ENCODE assay signal across 18 cellular contexts in the genomic region with DNA sequence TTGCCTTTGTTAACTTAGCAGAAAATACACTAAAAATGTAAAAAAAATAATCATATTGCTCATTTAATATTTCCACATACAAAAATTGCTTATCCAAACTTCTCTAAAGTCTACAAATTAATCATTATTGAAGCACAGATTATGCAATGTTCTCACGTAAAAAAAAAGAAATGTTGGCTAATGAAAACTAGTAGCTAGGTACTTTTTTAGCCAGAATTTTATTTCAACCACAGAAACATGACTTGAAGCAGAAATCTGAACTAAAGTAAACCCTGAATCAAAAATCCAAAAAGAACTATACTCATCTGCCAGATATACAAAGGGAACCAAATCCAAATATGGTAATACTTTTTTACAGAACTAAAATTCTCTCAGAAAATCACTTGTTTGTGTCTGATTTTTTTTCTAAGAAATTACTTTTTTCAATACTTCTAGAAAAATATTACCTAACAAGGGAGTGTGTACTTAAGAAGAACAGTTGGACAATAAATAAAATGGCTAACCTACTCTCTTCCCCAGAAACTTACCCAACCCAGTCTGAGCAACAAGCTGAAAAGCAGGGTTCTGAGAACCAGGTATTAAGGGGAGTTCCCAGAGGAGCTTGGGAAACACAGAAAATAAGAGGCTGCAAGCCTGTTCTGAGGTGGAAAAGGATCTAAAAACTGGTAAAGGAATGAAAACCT.
DNase-seq lines count a peak whose midpoint lies in the region; ATAC-seq, FAIRE-seq and TF ChIP-seq lines count a peak whose summit lies in the region.
"Had no signal": no experiment of that assay in that cellular context is flagged by ENCODE, and none has a peak within 500 bp of the region (broad histone marks: within the 10 kb centered on the region; RNA-seq: fewer than 3 reads in every experiment).

No MANE protein-coding gene starts in this region.

- peaks cover 2 to 29% (median 22%) of the 10 kb centered on the region in 4 donors for H3K4me1 ChIP-seq in liver (ENCODE audit: control insufficient read depth in 4 of 4, insufficient read depth in 4 of 4, low read length in 3 of 4)
- no peaks in the 10 kb centered on the region for H3K4me1 ChIP-seq in HepG2 (ENCODE audit: insufficient read depth, low read length)
- H3K4me1 ChIP-seq in aorta (ENCODE audit: control insufficient read depth in 1 of 2, insufficient read depth in 2 of 2, low read length in 2 of 2): no peaks in the 10 kb centered on the region

- H4K20me1 ChIP-seq in HepG2 (ENCODE audit: insufficient read depth, low read length): no peaks in the 10 kb centered on the region

- H3K27me3 ChIP-seq in liver (ENCODE audit: control insufficient read depth in 4 of 4, insufficient read depth in 4 of 4, low read length in 3 of 4) (no peaks in the 10 kb centered on the region), HepG2 (ENCODE audit: control insufficient read depth in 1 of 2, insufficient read depth in 2 of 2, low read length in 2 of 2) (no peaks in the 10 kb centered on the region), aorta (ENCODE audit: control insufficient read depth in 1 of 2, insufficient read depth in 2 of 2, low read length in 1 of 2) (no peaks in the 10 kb centered on the region)

- no TSS peak for BruUV-seq in HepG2 (replicated peaks; lab: Mats Ljungman, UMichigan)

- H3K9me3 ChIP-seq in liver (ENCODE audit: control insufficient read depth in 4 of 4, low read length in 3 of 4) (no peaks in the 10 kb centered on the region), HepG2 (ENCODE audit: low read length) (no peaks in the 10 kb centered on the region), aorta (ENCODE audit: control insufficient read depth, low read length) (peaks cover 2% of the 10 kb centered on the region)
- H3K9me3 ChIP-seq: mucosa of descending colon had no signal

- POLR2A ChIA-PET in HepG2 (lab: Yijun Ruan, JAX): no interaction called here

- whole genome bisulfite sequencing in liver: 24% methylated on average over 1 of the region's 1 CpG
- 2% methylated on average over 1 of the region's 1 CpG for WGBS in HepG2 (ENCODE audit: low lambda C conversion rate)
- WGBS in aorta, 2 donors: 0 to 3% methylated on average over 1 of the region's 1 CpG

- H3K4me3 ChIP-seq in liver (ENCODE audit: low read depth in 1 of 3, low read length in 3 of 3) (peak overlapping the region in 2 of 3 donors; percentile 4 to 57), HepG2 (replicated peaks in 1 of 3; ENCODE audit: insufficient read depth in 1 of 3, low read depth in 2 of 3, low read length in 3 of 3) (no peak overlapping the region), epithelial cell of esophagus (ENCODE audit: low read length) (no peak overlapping the region), aorta (ENCODE audit: low read length in 2 of 2) (no peak overlapping the region)
- H3K4me3 ChIP-seq: mucosa of descending colon had no signal

- FAIRE-seq in HepG2 (lab: Jason Lieb, UNC): no peak

- CTCF ChIA-PET in HepG2 (lab: Yijun Ruan, JAX; ENCODE audit: low intra/inter-chr PET ratio, low total read pairs): no interaction called here

- no peak overlapping the region for H2AFZ ChIP-seq in HepG2 (ENCODE audit: low read length)

- H3K36me3 ChIP-seq in liver (ENCODE audit: control insufficient read depth in 4 of 4, insufficient read depth in 3 of 4, low read depth in 1 of 4, low read length in 3 of 4) (no peaks in the 10 kb centered on the region), HepG2 (replicated peaks in 1 of 2; ENCODE audit: control insufficient read depth in 1 of 2, insufficient read depth in 2 of 2, low read length in 2 of 2) (no peaks in the 10 kb centered on the region), aorta (ENCODE audit: control insufficient read depth in 1 of 2, insufficient read depth in 2 of 2, low read length in 1 of 2) (no peaks in the 10 kb centered on the region)

- TF ChIP-seq POLR2A in HepG2 (IDR thresholded peaks at IDR 0.05; ENCODE audit: insufficient read depth in 1 of 2, low read depth in 2 of 2, low read length in 2 of 2) (no peak), GM18505 (IDR thresholded peaks at IDR 0.05; ENCODE audit: borderline replicate concordance, extremely low read depth, insufficient read depth, insufficient read length) (no peak)

- no peak for TF ChIP-seq CTCF in liver (IDR thresholded peaks at IDR 0.05; ENCODE audit: low read depth, low read length, missing input control)
- TF ChIP-seq CTCF in HepG2 (CRISPR knock-in tag; IDR thresholded peaks at IDR 0.05): no peak
- TF ChIP-seq CTCF in epithelial cell of esophagus (IDR thresholded peaks at IDR 0.05; ENCODE audit: insufficient read depth, low read depth, low read length, missing control alignments): no peak
- no peak for TF ChIP-seq CTCF in omental fat pad (IDR thresholded peaks at IDR 0.05)

- in situ Hi-C loops in HepG2 (cut with HindIII; ENCODE audit: extremely low pct_ligation_motif_present, low pct_unique_long_range_greater_than_20kb): no loop called here

- H3K27ac ChIP-seq in liver (ENCODE audit: low read depth in 1 of 2, low read length in 2 of 2) (peak overlapping the region; percentile 69 to 82), HepG2 (ENCODE audit: extremely low read length, insufficient read depth, low read length) (no peak overlapping the region), aorta (ENCODE audit: low read depth in 1 of 2, low read length in 2 of 2) (peak overlapping the region in 1 of 2 donors; percentile 82)

- ATAC-seq in HepG2 (no peak), omental fat pad (ENCODE audit: low FRiP score) (peak; percentile 87), aorta (ENCODE audit: low FRiP score) (peak; percentile 79), GM18867 (IDR thresholded peaks at IDR 0.05; ENCODE audit: unreplicated experiment) (no peak), GM18505 (IDR thresholded peaks at IDR 0.05; ENCODE audit: unreplicated experiment) (no peak)
- ATAC-seq: left colon, mucosa of descending colon had no signal

- TF ChIP-seq RAD21 in liver (IDR thresholded peaks at IDR 0.05) (no peak), HepG2 (CRISPR knock-in tag; IDR thresholded peaks at IDR 0.05) (no peak)

- intact Hi-C loops in HepG2 (cut with micrococcal nuclease; ENCODE audit: unreplicated experiment): no loop called here
- intact Hi-C loops in aorta (cut with DNase I): loop anchor here (5.0 to 10.0 kb wide), 3 partner anchors 35 to 198 kb away; a partner anchor contains a TSS

- H3K9ac ChIP-seq in liver (ENCODE audit: low read depth in 1 of 2, low read length in 2 of 2) (peak overlapping the region in 1 of 2 donors; percentile 63), HepG2 (ENCODE audit: insufficient read depth, low read depth, low read length) (no peak overlapping the region)

- H3K4me2 ChIP-seq in HepG2 (ENCODE audit: low read depth, low read length): no peak overlapping the region

- no peaks in the 10 kb centered on the region for H3K79me2 ChIP-seq in HepG2 (ENCODE audit: insufficient read depth, low read length)

- DNase-seq in HepG2 (ENCODE audit: low spot score) (no peak), epithelial cell of esophagus (ENCODE audit: low read depth) (peak; percentile 35), omental fat pad (ENCODE audit: low spot score) (no peak), aorta (no peak)
- DNase-seq in stimulated activated CD4-positive, alpha-beta T cell treated with anti-CD3 and anti-CD28 coated beads, Interleukin-4, amount 100 ng/mL, for 4 hours: no peak
- DNase-seq: activated CD4-positive, alpha-beta T cell treated with anti-CD3 and anti-CD28 coated beads, Interleukin-2, amount 10 ng/mL, durations not matched to agents 24 days and 14 days; CD4-positive, alpha-beta T cell; dermis blood vessel endothelial cell; left colon; mucosa of descending colon; MV-4-11; NCI-H187; NCI-H446 treated with DMSO at 0.1 percent for 48 hours; SHP77; stimulated activated CD4-positive, alpha-beta T cell treated with anti-CD3 and anti-CD28 coated beads, Interleukin-4, amount 100 ng/mL, for 1 hour had no signal

- TF ChIP-seq EP300 in HepG2 (IDR thresholded peaks at IDR 0.05; ENCODE audit: low read depth in 2 of 2, low read length in 2 of 2) (no peak), HepG2 (CRISPR knock-in tag; IDR thresholded peaks at IDR 0.05; ENCODE audit: borderline replicate concordance) (no peak)

TF ChIP-seq in liver, 16 proteins besides CTCF, POLR2A, EP300 and RAD21 (continues in another document):
- TF ChIP-seq GABPA (IDR thresholded peaks at IDR 0.05 in 1 of 2, conservative IDR thresholded peaks at IDR 0.05 in 1 of 2) (no peak), EGR1 (IDR thresholded peaks at IDR 0.05; ENCODE audit: low read depth in 2 of 2) (no peak), JUND (IDR thresholded peaks at IDR 0.05) (peak in 1 of 2 donors; percentile 15), RXRA (IDR thresholded peaks at IDR 0.05) (peak; percentile 52 to 53), NR2F2 (IDR thresholded peaks at IDR 0.05) (no peak), YY1 (IDR thresholded peaks at IDR 0.05) (peak; percentile 70)
- TF ChIP-seq, protein P1, sequence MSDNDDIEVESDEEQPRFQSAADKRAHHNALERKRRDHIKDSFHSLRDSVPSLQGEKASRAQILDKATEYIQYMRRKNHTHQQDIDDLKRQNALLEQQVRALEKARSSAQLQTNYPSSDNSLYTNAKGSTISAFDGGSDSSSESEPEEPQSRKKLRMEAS (IDR thresholded peaks at IDR 0.05): no peak

TF ChIP-seq in HepG2, 621 proteins besides CTCF, POLR2A, EP300 and RAD21 (continues in another document):
- TF ChIP-seq ZNF670 (CRISPR knock-in tag; IDR thresholded peaks at IDR 0.05; ENCODE audit: borderline replicate concordance) (no peak), ZNF556 (CRISPR knock-in tag; IDR thresholded peaks at IDR 0.05; ENCODE audit: borderline replicate concordance) (no peak), ZNF674 (CRISPR knock-in tag; IDR thresholded peaks at IDR 0.05; ENCODE audit: low read depth) (no peak), YEATS4 (CRISPR knock-in tag; IDR thresholded peaks at IDR 0.05; ENCODE audit: borderline replicate concordance) (no peak), KDM1A (CRISPR knock-in tag; IDR thresholded peaks at IDR 0.05) (no peak), JDP2 (CRISPR knock-in tag; IDR thresholded peaks at IDR 0.05; ENCODE audit: borderline replicate concordance) (no peak), SNAPC2 (CRISPR knock-in tag; IDR thresholded peaks at IDR 0.05) (no peak), ZSCAN29 (CRISPR knock-in tag; conservative IDR thresholded peaks at IDR 0.05) (no peak), MAFK (conservative IDR thresholded peaks at IDR 0.05 in 1 of 2, IDR thresholded peaks at IDR 0.05 in 1 of 2; ENCODE audit: low read length in 2 of 2) (no peak), ZNF562 (CRISPR knock-in tag; IDR thresholded peaks at IDR 0.05; ENCODE audit: borderline replicate concordance) (no peak), SP4 (CRISPR knock-in tag; IDR thresholded peaks at IDR 0.05) (no peak), SP2 (CRISPR knock-in tag; IDR thresholded peaks at IDR 0.05) (no peak)
- TF ChIP-seq, protein P2, sequence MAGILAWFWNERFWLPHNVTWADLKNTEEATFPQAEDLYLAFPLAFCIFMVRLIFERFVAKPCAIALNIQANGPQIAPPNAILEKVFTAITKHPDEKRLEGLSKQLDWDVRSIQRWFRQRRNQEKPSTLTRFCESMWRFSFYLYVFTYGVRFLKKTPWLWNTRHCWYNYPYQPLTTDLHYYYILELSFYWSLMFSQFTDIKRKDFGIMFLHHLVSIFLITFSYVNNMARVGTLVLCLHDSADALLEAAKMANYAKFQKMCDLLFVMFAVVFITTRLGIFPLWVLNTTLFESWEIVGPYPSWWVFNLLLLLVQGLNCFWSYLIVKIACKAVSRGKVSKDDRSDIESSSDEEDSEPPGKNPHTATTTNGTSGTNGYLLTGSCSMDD (CRISPR knock-in tag; IDR thresholded peaks at IDR 0.05): no peak

Comparison
In these comparisons a context has a peak if more than half of its experiments do, and no peak if none do; other contexts are left out.
1. H3K4me3 ChIP-seq: peak in liver (2 of 3); none in HepG2 (0 of 3), epithelial cell of esophagus (single experiment) and aorta (0 of 2).
2. ATAC-seq: peak in omental fat pad (single experiment) and aorta (single experiment); none in HepG2 (single experiment), GM18867 (single experiment) and GM18505 (single experiment).